ENCODE assay signal across 8 cellular contexts in genomic region chr19:58305932-58306323, GRCh38.
DNase-seq lines count a peak whose midpoint lies in the region; ATAC-seq and TF ChIP-seq lines count a peak whose summit lies in the region.

No MANE protein-coding gene starts in this region.

- peaks cover 18% of the 10 kb centered on the region for H3K4me1 ChIP-seq in OCI-LY1 (ENCODE audit: insufficient read depth, low read length, severe bottlenecking)
- H3K4me1 ChIP-seq in endocrine pancreas (ENCODE audit: control insufficient read depth, insufficient read depth, low read length) = no peaks in the 10 kb centered on the region
- peaks cover 15 to 16% of the 10 kb centered on the region in 2 experiments for H3K4me1 ChIP-seq in neutrophil (ENCODE audit: control insufficient read depth in 1 of 2, insufficient read depth in 1 of 2, low read depth in 1 of 2, low read length in 1 of 2)

- H3K79me2 ChIP-seq in OCI-LY1 (ENCODE audit: insufficient read depth, low read length) = peaks cover 10% of the 10 kb centered on the region; the same call in 1 of the 2 replicates

- H3K27ac ChIP-seq in OCI-LY1 (ENCODE audit: low read depth, low read length, poor library complexity, severe bottlenecking) (no peak overlapping the region), neutrophil (peak overlapping the region; percentile 89)

- no peaks in the 10 kb centered on the region; the same call in 1 of the 2 replicates for H3K9me3 ChIP-seq in OCI-LY1 (ENCODE audit: low read length)
- H3K9me3 ChIP-seq in endocrine pancreas (ENCODE audit: control insufficient read depth, low read length) = no peaks in the 10 kb centered on the region
- H3K9me3 ChIP-seq in neutrophil = no peaks in the 10 kb centered on the region

- H3K36me3 ChIP-seq in OCI-LY1 (ENCODE audit: insufficient read depth, low read length) (peaks cover 66% of the 10 kb centered on the region), endocrine pancreas (ENCODE audit: control insufficient read depth, insufficient read depth, low read length) (peaks cover 5% of the 10 kb centered on the region), neutrophil (peaks cover 13% of the 10 kb centered on the region)

- no peak overlapping the region for H2AFZ ChIP-seq in OCI-LY1 (ENCODE audit: low read length)

- H3K4me2 ChIP-seq in OCI-LY1 (ENCODE audit: low read length) = peak overlapping the region; percentile 88

- TF ChIP-seq CTCF in OCI-LY1 (IDR thresholded peaks at IDR 0.05; ENCODE audit: low read length) (no peak), neutrophil (IDR thresholded peaks at IDR 0.05) (no peak)

- H3K9me2 ChIP-seq in OCI-LY1 (ENCODE audit: low read depth, low read length) = no peaks in the 10 kb centered on the region

- H3K9ac ChIP-seq in OCI-LY1 (ENCODE audit: low read length) (peak overlapping the region; percentile 74), endocrine pancreas (ENCODE audit: control insufficient read depth, insufficient read depth, low read length) (peak overlapping the region; percentile 90)

- no peaks in the 10 kb centered on the region for H4K20me1 ChIP-seq in OCI-LY1 (ENCODE audit: insufficient read depth, low read length)

- peak overlapping the region; percentile 94 for H3K4me3 ChIP-seq in GM08714 (ENCODE audit: low read length)
- H3K4me3 ChIP-seq in OCI-LY1 (ENCODE audit: low read depth, low read length, poor library complexity, severe bottlenecking) = peak overlapping the region; percentile 78
- H3K4me3 ChIP-seq in endocrine pancreas (ENCODE audit: control insufficient read depth, insufficient read depth, low read length) = peak overlapping the region; percentile 81
- peak overlapping the region; percentile 70 to 85 for H3K4me3 ChIP-seq in neutrophil (ENCODE audit: low read depth in 1 of 2, low read length in 1 of 2)

- H3K27me3 ChIP-seq in OCI-LY1 (ENCODE audit: insufficient read depth, low read length) (no peaks in the 10 kb centered on the region), endocrine pancreas (ENCODE audit: control insufficient read depth, insufficient read depth, low read length) (no peaks in the 10 kb centered on the region), neutrophil (no peaks in the 10 kb centered on the region)

- no peak for DNase-seq in NCI-H345 treated with DMSO at 0.1 percent for 48 hours (lab: John Stamatoyannopoulos, UW; ENCODE audit: unreplicated experiment)
- no peak for DNase-seq in hippocampal formation (lab: John Stamatoyannopoulos, UW)
- no peak for DNase-seq in AG20443 (ENCODE audit: low spot score)

- no peak for ATAC-seq in HG03432 (IDR thresholded peaks at IDR 0.05; ENCODE audit: unreplicated experiment)

- H3F3A ChIP-seq in OCI-LY1 (ENCODE audit: insufficient read depth, low read length) = no peaks in the 10 kb centered on the region
